ENCODE assay signal across 22 cellular contexts in genomic region chr7:109873296-109873695, GRCh38.
DNase-seq lines count a peak whose midpoint lies in the region; ATAC-seq lines count a peak whose summit lies in the region.
"Had no signal": no experiment of that assay in that cellular context is flagged by ENCODE, and none has a peak within 500 bp of the region (broad histone marks: within the 10 kb centered on the region; RNA-seq: fewer than 3 reads in every experiment).

No MANE protein-coding gene starts in this region.

- peak; percentile 43 for DNase-seq in left cardiac atrium
- no peak for DNase-seq in Right ventricle myocardium superior
- DNase-seq in NCI-H1694 (lab: John Stamatoyannopoulos, UW), result peak; percentile 26
- DNase-seq in left colon, result peak; percentile 65 to 68
- no peak for DNase-seq in NCI-H2196 (lab: John Stamatoyannopoulos, UW; ENCODE audit: unreplicated experiment)
- no peak for DNase-seq in NCI-H524 treated with DMSO at 0.1 percent for 48 hours (lab: John Stamatoyannopoulos, UW)
- DNase-seq: activated CD4-positive, alpha-beta T cell treated with anti-CD3 and anti-CD28 coated beads for 4 hours; activated CD8-positive, alpha-beta memory T cell treated with anti-CD3 and anti-CD28 coated beads for 24 hours; activated naive CD4-positive, alpha-beta T cell treated with Interleukin-2 at 50 U/mL for 16 hours; activated T-cell treated with anti-CD3 and anti-CD28 coated beads, Interleukin-2, amount 50 U/mL, for 4 hours; adrenal gland; effector CD8-positive, alpha-beta T cell; foreskin fibroblast; kidney glomerular epithelial cell; mesendoderm; naive thymus-derived CD4-positive, alpha-beta T cell; NCI-H187; SK-N-SH; substantia nigra; uterus had no signal

- intact Hi-C loops in left cardiac atrium (cut with DNase I) (no loop called here), Right ventricle myocardium superior (cut with DNase I) (no loop called here), left colon (cut with DNase I, micrococcal nuclease) (no loop called here)

- ATAC-seq in left cardiac atrium (no peak), Right ventricle myocardium superior (ENCODE audit: poor library complexity) (no peak), left colon (peak; percentile 96), GM19351 (IDR thresholded peaks at IDR 0.05; ENCODE audit: unreplicated experiment) (no peak)
- ATAC-seq: activated T-cell treated with anti-CD3 and anti-CD28 coated beads, Interleukin-2, amount 50 U/mL, for 4 hours; heart left ventricle; naive thymus-derived CD4-positive, alpha-beta T cell had no signal

Comparison
In these comparisons a context has a peak if more than half of its experiments do, and no peak if none do; other contexts are left out.
1. DNase-seq: peak in left cardiac atrium (single experiment), NCI-H1694 (single experiment) and left colon (2 of 2); none in Right ventricle myocardium superior (single experiment), NCI-H2196 (single experiment) and NCI-H524 treated with DMSO at 0.1 percent for 48 hours (single experiment).